Comparison of ENCODE assay signal across 18 cellular contexts in genomic region chr7:142817506-142817905, GRCh38. TPM values are rescaled to one million over a fixed set of nuclear protein-coding genes. Genes with fewer than 3 reads are reported as not detected.
DNase-seq lines count a peak whose midpoint lies in the region; ATAC-seq and TF ChIP-seq lines count a peak whose summit lies in the region.
"Had no signal": no experiment of that assay in that cellular context is flagged by ENCODE, and none has a peak within 500 bp of the region (broad histone marks: within the 10 kb centered on the region; RNA-seq: fewer than 3 reads in every experiment).

No MANE protein-coding gene starts in this region.

- H3K4me3 Mint-ChIP-seq in activated naive CD4-positive, alpha-beta T cell treated with anti-CD3 and anti-CD28 coated beads for 36 hours: no peak overlapping the region
- H3K4me3 Mint-ChIP-seq in CD4-positive, alpha-beta T cell: no peak overlapping the region
- no peak overlapping the region for H3K4me3 Mint-ChIP-seq in activated T-helper 17 cell treated with anti-CD3 and anti-CD28 coated beads, Interleukin-2, amount 50 U/mL, for 72 hours
- H3K4me3 Mint-ChIP-seq: CD8-positive, alpha-beta T cell had no signal

- ATAC-seq in CD4-positive, alpha-beta T cell (ENCODE audit: poor library complexity): no peak
- peak; percentile 71 for ATAC-seq in activated T-helper 17 cell treated with anti-CD3 and anti-CD28 coated beads, Interleukin-2, amount 50 U/mL, for 72 hours (replicated peaks)
- ATAC-seq: CD8-positive, alpha-beta T cell had no signal

- intact Hi-C loops in activated naive CD4-positive, alpha-beta T cell treated with anti-CD3 and anti-CD28 coated beads for 36 hours (cut with micrococcal nuclease): no loop called here
- intact Hi-C loops in CD4-positive, alpha-beta T cell (cut with DNase I, micrococcal nuclease): loop anchor here in 1 of 2 experiments (5.0 to 10.0 kb wide), 4 partner anchors 47 to 843 kb away; partner anchors contain the start of gene TAS2R38

- no peak for TF ChIP-seq CTCF in CD4-positive, alpha-beta T cell (IDR thresholded peaks at IDR 0.05)
- no peak for TF ChIP-seq CTCF in fibroblast of the aortic adventitia (IDR thresholded peaks at IDR 0.05; ENCODE audit: insufficient read depth, low read length)
- TF ChIP-seq CTCF in osteoblast (IDR thresholded peaks at IDR 0.05; ENCODE audit: extremely low read depth, low read depth, low read length): no peak

- no peaks in the 10 kb centered on the region for H4K20me1 ChIP-seq in osteoblast (ENCODE audit: insufficient read depth, low read length)

- peaks cover 2% of the 10 kb centered on the region for H3K9me3 Mint-ChIP-seq in activated naive CD4-positive, alpha-beta T cell treated with anti-CD3 and anti-CD28 coated beads for 36 hours
- H3K9me3 Mint-ChIP-seq in CD4-positive, alpha-beta T cell: peaks cover 2% of the 10 kb centered on the region
- H3K9me3 Mint-ChIP-seq in activated T-helper 17 cell treated with anti-CD3 and anti-CD28 coated beads, Interleukin-2, amount 50 U/mL, for 72 hours: no peaks in the 10 kb centered on the region

- H3K27ac Mint-ChIP-seq in activated naive CD4-positive, alpha-beta T cell treated with anti-CD3 and anti-CD28 coated beads for 36 hours: peak overlapping the region; percentile 0
- H3K27ac Mint-ChIP-seq in CD4-positive, alpha-beta T cell: peak overlapping the region; percentile 38
- no peak overlapping the region for H3K27ac Mint-ChIP-seq in activated T-helper 17 cell treated with anti-CD3 and anti-CD28 coated beads, Interleukin-2, amount 50 U/mL, for 72 hours
- H3K27ac Mint-ChIP-seq: CD8-positive, alpha-beta T cell had no signal

- H3K4me1 ChIP-seq in osteoblast (ENCODE audit: insufficient read depth, low read length): peaks cover 14% of the 10 kb centered on the region
- H3K4me1 ChIP-seq: HAP-1 had no signal

- H3K4me3 ChIP-seq in fibroblast of the aortic adventitia (ENCODE audit: low read depth, low read length) (no peak overlapping the region), osteoblast (ENCODE audit: insufficient read depth, low read length) (no peak overlapping the region)
- H3K4me3 ChIP-seq: BLaER1 treated with 17β-estradiol and CSF1 and Interleukin-3, amounts not matched to agents 10 nM and 100 nM; HAP-1 had no signal

- H2AFZ ChIP-seq in osteoblast (ENCODE audit: low read length): no peak overlapping the region

- H3K27ac ChIP-seq in CD4-positive, alpha-beta T cell (ENCODE audit: low read depth, low read length): no peak overlapping the region
- H3K27ac ChIP-seq in osteoblast (ENCODE audit: low read depth, low read length): no peak overlapping the region
- H3K27ac ChIP-seq: BLaER1 treated with 17β-estradiol and CSF1 and Interleukin-3, amounts not matched to agents 10 nM and 100 nM had no signal

- no peak for DNase-seq in activated naive CD4-positive, alpha-beta T cell treated with anti-CD3 and anti-CD28 coated beads for 36 hours
- DNase-seq in activated naive CD4-positive, alpha-beta T cell (lab: John Stamatoyannopoulos, UW): no peak
- no peak for DNase-seq in CD4-positive, alpha-beta T cell
- DNase-seq in fibroblast of the aortic adventitia (ENCODE audit: low read depth) (peak; percentile 38), foreskin melanocyte (no peak), dedifferentiated amniotic fluid mesenchymal stem cell (ENCODE audit: extremely low spot score) (no peak), osteoblast (ENCODE audit: insufficient read length, low spot score, missing footprints) (no peak)
- DNase-seq: ACHN; CD8-positive, alpha-beta T cell; COR-L47; DMS153; DND-41; GF-D8 had no signal

- H3K27me3 Mint-ChIP-seq in activated naive CD4-positive, alpha-beta T cell treated with anti-CD3 and anti-CD28 coated beads for 36 hours (ENCODE audit: low read depth): no peaks in the 10 kb centered on the region
- H3K27me3 Mint-ChIP-seq in CD4-positive, alpha-beta T cell: no peaks in the 10 kb centered on the region
- peaks cover 9% of the 10 kb centered on the region for H3K27me3 Mint-ChIP-seq in activated T-helper 17 cell treated with anti-CD3 and anti-CD28 coated beads, Interleukin-2, amount 50 U/mL, for 72 hours

- H3K9me3 ChIP-seq in CD4-positive, alpha-beta T cell (ENCODE audit: control insufficient read depth, low read length): no peaks in the 10 kb centered on the region
- H3K9me3 ChIP-seq in osteoblast (ENCODE audit: low read depth, low read length): no peaks in the 10 kb centered on the region
- H3K9me3 ChIP-seq: HAP-1 had no signal

- H3K4me1 Mint-ChIP-seq in activated naive CD4-positive, alpha-beta T cell treated with anti-CD3 and anti-CD28 coated beads for 36 hours (ENCODE audit: low read depth): peaks cover 47% of the 10 kb centered on the region
- H3K4me1 Mint-ChIP-seq in CD4-positive, alpha-beta T cell (ENCODE audit: low read depth): peaks cover 48% of the 10 kb centered on the region
- H3K4me1 Mint-ChIP-seq in activated T-helper 17 cell treated with anti-CD3 and anti-CD28 coated beads, Interleukin-2, amount 50 U/mL, for 72 hours: peaks cover 14% of the 10 kb centered on the region

- peaks cover 1% of the 10 kb centered on the region for H3K36me3 Mint-ChIP-seq in activated naive CD4-positive, alpha-beta T cell treated with anti-CD3 and anti-CD28 coated beads for 36 hours (ENCODE audit: low read depth)
- peaks cover 3% of the 10 kb centered on the region for H3K36me3 Mint-ChIP-seq in CD4-positive, alpha-beta T cell (ENCODE audit: low read depth)
- H3K36me3 Mint-ChIP-seq in activated T-helper 17 cell treated with anti-CD3 and anti-CD28 coated beads, Interleukin-2, amount 50 U/mL, for 72 hours (ENCODE audit: low read depth): no peaks in the 10 kb centered on the region

- CTCF ChIA-PET in activated naive CD4-positive, alpha-beta T cell treated with anti-CD3 and anti-CD28 coated beads for 36 hours (lab: Charles Lee): interaction anchor here (0.9 to 1.9 kb wide), 5 partner anchors 10 to 49 kb away, joined by 3 to 5 read pairs (median 3); no protein-coding TSS in a partner anchor
- CTCF ChIA-PET in CD4-positive, alpha-beta T cell (lab: Charles Lee): interaction anchor here (0.8 to 2.5 kb wide), 4 partner anchors 10 to 283 kb away, joined by 3 to 6 read pairs (median 4); no protein-coding TSS in a partner anchor

- POLR2A ChIA-PET in CD4-positive, alpha-beta T cell (lab: Charles Lee): interaction anchor here (1.3 to 30.9 kb wide), 4 partner anchors 9 to 181 kb away, joined by 3 to 5733 read pairs (median 22); no protein-coding TSS in a partner anchor

- no peak overlapping the region for H3K4me2 ChIP-seq in osteoblast (ENCODE audit: insufficient read depth, low read length)
- H3K4me2 ChIP-seq: BLaER1 treated with 17β-estradiol and CSF1 and Interleukin-3, amounts not matched to agents 10 nM and 100 nM had no signal

- H3K27me3 ChIP-seq in CD4-positive, alpha-beta T cell (ENCODE audit: control insufficient read depth, insufficient read depth, low read length): no peaks in the 10 kb centered on the region
- peaks cover 5% of the 10 kb centered on the region for H3K27me3 ChIP-seq in osteoblast (ENCODE audit: insufficient read depth, low read length)
- H3K27me3 ChIP-seq: BLaER1 treated with 17β-estradiol and CSF1 and Interleukin-3, amounts not matched to agents 10 nM and 100 nM had no signal

- H3K79me2 ChIP-seq in osteoblast (ENCODE audit: insufficient read depth, low read length): no peaks in the 10 kb centered on the region

- H3K36me3 ChIP-seq in osteoblast (ENCODE audit: insufficient read depth, low read length): no peaks in the 10 kb centered on the region
- H3K36me3 ChIP-seq: BLaER1 treated with 17β-estradiol and CSF1 and Interleukin-3, amounts not matched to agents 10 nM and 100 nM; HAP-1 had no signal

RNA-seq across cellular contexts. Expression of gene EPHB6, which starts 37.4 kb away (rescaled TPM):
- 10 to 100 TPM; 22.1 to 22.8 TPM for total RNA-seq in activated naive CD4-positive, alpha-beta T cell treated with anti-CD3 and anti-CD28 coated beads for 36 hours
- 10 to 100 TPM; 50.7 to 55.8 TPM for total RNA-seq in CD4-positive, alpha-beta T cell
- 10 to 100 TPM in 1 of 2 donors, 1 to 10 TPM in 1; 8.0 to 14.9 TPM for total RNA-seq in activated T-helper 17 cell treated with anti-CD3 and anti-CD28 coated beads, Interleukin-2, amount 50 U/mL, for 72 hours
- 11.0 and 15.2 TPM in 2 replicates for total RNA-seq in fibroblast of the aortic adventitia (ENCODE audit: low replicate concordance)
- total RNA-seq in osteoblast: 2.4 and 4.0 TPM in 2 replicates

RNA-seq across cellular contexts. Expression of gene PRSS2, which starts 46.7 kb away (rescaled TPM):
- under 1 TPM in 1 of 2 experiments, not detected in 1; 0.50 TPM for total RNA-seq in activated naive CD4-positive, alpha-beta T cell treated with anti-CD3 and anti-CD28 coated beads for 36 hours
- total RNA-seq in CD4-positive, alpha-beta T cell: not detected
- not detected for total RNA-seq in activated T-helper 17 cell treated with anti-CD3 and anti-CD28 coated beads, Interleukin-2, amount 50 U/mL, for 72 hours
- total RNA-seq in fibroblast of the aortic adventitia (ENCODE audit: low replicate concordance) (not detected in 2 replicates), osteoblast (not detected in 2 replicates)
- total RNA-seq: A172; CD8-positive, alpha-beta T cell; H1 had no signal
